Comparison of ENCODE assay signal across 7 cellular contexts in the genomic region with DNA sequence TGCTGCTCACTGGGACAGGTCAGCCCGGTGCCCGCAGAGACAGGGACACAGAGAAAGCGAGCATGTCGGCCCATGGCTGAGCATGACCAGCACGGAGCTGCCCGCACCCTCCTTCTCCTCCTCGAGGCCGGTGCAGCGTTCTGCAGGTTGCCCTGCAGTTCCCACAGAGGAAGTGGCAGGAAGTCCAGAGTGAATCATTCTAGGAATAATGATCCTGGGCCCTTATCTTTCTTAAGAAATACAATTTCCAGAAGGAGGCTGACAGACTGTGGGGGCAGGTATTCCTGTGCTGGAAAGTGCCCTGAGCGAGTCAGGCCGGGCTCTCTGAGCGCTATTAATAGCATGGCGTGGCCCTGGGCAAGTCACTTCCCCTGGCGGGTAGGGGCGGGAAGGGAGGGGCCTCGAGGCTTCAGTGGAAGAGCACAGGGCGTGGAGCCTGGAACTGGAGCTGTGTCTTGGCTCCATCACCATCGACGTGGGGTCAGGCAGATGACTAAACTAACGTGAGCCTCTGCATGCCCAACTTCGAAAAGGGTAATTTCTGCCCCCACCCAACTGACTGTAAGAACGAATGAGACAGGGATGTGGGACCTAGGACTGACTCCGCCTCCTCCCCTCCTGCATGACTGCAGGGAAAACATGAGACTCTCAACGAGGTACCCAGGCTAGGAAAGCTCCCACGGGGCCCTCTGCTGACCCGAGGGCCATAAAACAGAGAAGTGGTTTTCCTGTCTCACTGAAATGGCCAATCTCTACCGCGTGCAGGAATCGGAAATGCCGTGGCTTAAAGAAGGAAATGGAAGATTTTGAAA. TPM values are rescaled to one million over a fixed set of nuclear protein-coding genes. Genes with fewer than 3 reads are reported as not detected.
DNase-seq lines count a peak whose midpoint lies in the region; ATAC-seq, FAIRE-seq and TF ChIP-seq lines count a peak whose summit lies in the region.

No MANE protein-coding gene starts in this region.

- H3K4me3 ChIP-seq in left ventricle myocardium inferior: peak overlapping the region; percentile 83
- no peak overlapping the region for H3K4me3 ChIP-seq in skin epidermis

- peak overlapping the region; percentile 83 for H3K4me3 Mint-ChIP-seq in activated naive CD8-positive, alpha-beta T cell treated with anti-CD3 and anti-CD28 coated beads for 36 hours

- H3K27ac ChIP-seq in left ventricle myocardium inferior (replicated peaks) (peak overlapping the region; percentile 98), skin epidermis (peak overlapping the region in 18 of 21 experiments; percentile 4 to 79 (median 46))

- H3K27me3 ChIP-seq in left ventricle myocardium inferior (ENCODE audit: low read depth): no peaks in the 10 kb centered on the region

- DNase-seq in GM19239 (ENCODE audit: insufficient read length, low spot score): peak; percentile 67
- DNase-seq in RKO (ENCODE audit: low spot score): peak; percentile 22
- DNase-seq in activated naive CD8-positive, alpha-beta T cell treated with anti-CD3 and anti-CD28 coated beads for 36 hours: peak; percentile 79
- peak; percentile 78 for DNase-seq in left ventricle myocardium inferior
- no peak for DNase-seq in superior temporal gyrus (ENCODE audit: extremely low spot score)

- no peaks in the 10 kb centered on the region for H3K27me3 Mint-ChIP-seq in activated naive CD8-positive, alpha-beta T cell treated with anti-CD3 and anti-CD28 coated beads for 36 hours

- peaks cover 52% of the 10 kb centered on the region for H3K36me3 ChIP-seq in left ventricle myocardium inferior

- intact Hi-C loops in left ventricle myocardium inferior (cut with micrococcal nuclease): no loop called here

- no peaks in the 10 kb centered on the region for H3K9me3 Mint-ChIP-seq in activated naive CD8-positive, alpha-beta T cell treated with anti-CD3 and anti-CD28 coated beads for 36 hours

- no peaks in the 10 kb centered on the region for H3K9me3 ChIP-seq in left ventricle myocardium inferior (replicated peaks)

- peaks cover 61% of the 10 kb centered on the region for H3K4me1 Mint-ChIP-seq in activated naive CD8-positive, alpha-beta T cell treated with anti-CD3 and anti-CD28 coated beads for 36 hours

- FAIRE-seq in GM19239 (lab: Jason Lieb, UNC): peak; percentile 82

- TF ChIP-seq CTCF in left ventricle myocardium inferior (IDR thresholded peaks at IDR 0.05; ENCODE audit: borderline replicate concordance): no peak

- no peak for ATAC-seq in GM18517 (IDR thresholded peaks at IDR 0.05; ENCODE audit: unreplicated experiment)

- H3K27ac Mint-ChIP-seq in activated naive CD8-positive, alpha-beta T cell treated with anti-CD3 and anti-CD28 coated beads for 36 hours: peak overlapping the region; percentile 100

- peaks cover 100% of the 10 kb centered on the region for H3K4me1 ChIP-seq in left ventricle myocardium inferior

- H3K36me3 Mint-ChIP-seq in activated naive CD8-positive, alpha-beta T cell treated with anti-CD3 and anti-CD28 coated beads for 36 hours: peaks cover 19% of the 10 kb centered on the region

RNA-seq across cellular contexts. Expression of a gene that starts 9.8 kb away (rescaled TPM):
- 10 to 100 TPM; 21.2 to 23.7 TPM for total RNA-seq in activated naive CD8-positive, alpha-beta T cell treated with anti-CD3 and anti-CD28 coated beads for 36 hours
- 27.1 TPM for total RNA-seq in left ventricle myocardium inferior

RNA-seq across cellular contexts. Expression of a gene that starts 50.1 kb away (rescaled TPM):
- total RNA-seq in activated naive CD8-positive, alpha-beta T cell treated with anti-CD3 and anti-CD28 coated beads for 36 hours: 10 to 100 TPM; 82.5 to 82.9 TPM
- 17.7 TPM for total RNA-seq in left ventricle myocardium inferior

RNA-seq across cellular contexts. Expression of a gene that starts 54.5 kb away (rescaled TPM):
- total RNA-seq in activated naive CD8-positive, alpha-beta T cell treated with anti-CD3 and anti-CD28 coated beads for 36 hours: not detected
- total RNA-seq in left ventricle myocardium inferior: not detected
